ENCODE assay signal across 24 cellular contexts in the genomic region with DNA sequence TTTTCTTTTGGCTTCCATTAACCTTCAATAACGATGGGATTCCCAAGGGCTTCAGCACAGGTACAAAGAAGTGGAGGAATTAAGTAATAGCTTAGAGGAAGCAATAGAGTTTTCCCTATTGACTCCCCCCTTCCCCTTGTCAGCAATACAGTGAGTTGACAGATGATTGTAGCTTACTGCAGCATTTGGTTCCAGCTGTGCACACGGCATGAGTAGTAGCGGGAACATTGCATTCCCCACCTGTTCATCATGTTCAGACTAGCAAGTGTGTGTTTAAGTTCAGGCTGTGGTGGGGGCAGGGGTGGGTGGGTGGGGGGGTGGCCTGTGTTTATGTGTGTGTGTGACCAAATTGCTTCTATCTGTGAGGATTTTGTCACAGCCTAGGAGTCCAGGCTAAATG. TPM values are rescaled to one million over a fixed set of nuclear protein-coding genes. Genes with fewer than 3 reads are reported as not detected.
DNase-seq lines count a peak whose midpoint lies in the region; ATAC-seq, FAIRE-seq and TF ChIP-seq lines count a peak whose summit lies in the region.
"Had no signal": no experiment of that assay in that cellular context is flagged by ENCODE, and none has a peak within 500 bp of the region (broad histone marks: within the 10 kb centered on the region; RNA-seq: fewer than 3 reads in every experiment).

No MANE protein-coding gene starts in this region.

- intact Hi-C loops in right lobe of liver (cut with DNase I) = no loop called here

- H3K27ac ChIP-seq in right lobe of liver = no peak overlapping the region
- no peak overlapping the region for H3K27ac ChIP-seq in suprapubic skin
- H3K27ac ChIP-seq: SK-N-MC had no signal

- TF ChIP-seq CTCF in bronchial epithelial cell (IDR thresholded peaks at IDR 0.05; ENCODE audit: insufficient read depth, low read length, severe bottlenecking) (no peak), right lobe of liver (IDR thresholded peaks at IDR 0.05) (no peak), suprapubic skin (IDR thresholded peaks at IDR 0.05) (no peak)

- TF ChIP-seq EP300 in suprapubic skin (IDR thresholded peaks at IDR 0.05) = no peak

- H3K4me3 ChIP-seq in bronchial epithelial cell (ENCODE audit: low read depth, low read length) (no peak overlapping the region), right lobe of liver (no peak overlapping the region), suprapubic skin (no peak overlapping the region)
- H3K4me3 ChIP-seq: MG63, SK-N-MC had no signal

- no peak for FAIRE-seq in bronchial epithelial cell (lab: Jason Lieb, UNC)
- FAIRE-seq: D721Med, H54, HTR-8/SVneo had no signal

- TF ChIP-seq POLR2A in right lobe of liver (IDR thresholded peaks at IDR 0.05) = no peak
- no peak for TF ChIP-seq POLR2A in suprapubic skin (IDR thresholded peaks at IDR 0.05)

- ATAC-seq in right lobe of liver = no peak

- DNase-seq in NCI-H82 (lab: John Stamatoyannopoulos, UW) (peak; percentile 6), NCI-H82 treated with DMSO at 0.1 percent for 48 hours (lab: John Stamatoyannopoulos, UW; ENCODE audit: unreplicated experiment) (no peak), LHCN-M2 (ENCODE audit: low read depth) (peak; percentile 30), bronchial epithelial cell (ENCODE audit: low read depth) (peak; percentile 13), right lobe of liver (no peak), LoVo (ENCODE audit: low spot score) (no peak), suprapubic skin (ENCODE audit: low spot score in 2 of 2) (no peak)
- DNase-seq: C1 segment of cervical spinal cord; CD8-positive, alpha-beta memory T cell; DND-41; IMR-90; MG63; NCI-H1092 treated with DMSO at 0.1 percent for 48 hours; NCI-H2029 treated with DMSO at 0.1 percent for 48 hours; NCI-H2227 treated with DMSO at 0.1 percent for 48 hours; NCI-H524 treated with DMSO at 0.1 percent for 48 hours; OCI-M1; Right ventricle myocardium superior had no signal

- H3K36me3 ChIP-seq in bronchial epithelial cell (ENCODE audit: control insufficient read depth, insufficient read depth, low read length) (no peaks in the 10 kb centered on the region), right lobe of liver (no peaks in the 10 kb centered on the region), suprapubic skin (no peaks in the 10 kb centered on the region)
- H3K36me3 ChIP-seq: MG63 had no signal

- no peaks in the 10 kb centered on the region for H3K9me3 ChIP-seq in right lobe of liver
- H3K9me3 ChIP-seq in suprapubic skin = no peaks in the 10 kb centered on the region
- H3K9me3 ChIP-seq: MG63 had no signal

- H3K4me1 ChIP-seq in right lobe of liver (peaks cover 0 to 16% (median 3%) of the 10 kb centered on the region in 4 donors), suprapubic skin (peaks cover 17% of the 10 kb centered on the region)

- H3K27me3 ChIP-seq in bronchial epithelial cell (ENCODE audit: control insufficient read depth, insufficient read depth, low read length) (peaks cover 21% of the 10 kb centered on the region), right lobe of liver (peaks cover 0 to 4% of the 10 kb centered on the region in 2 donors), suprapubic skin (peaks cover 57% of the 10 kb centered on the region)

- 80% methylated on average over 1 of the region's 3 CpGs for WGBS in right lobe of liver (ENCODE audit: insufficient coverage, low coverage, low lambda C conversion rate, missing lambda C conversion rate)
- WGBS in suprapubic skin = 32% methylated on average over 3 of the region's 3 CpGs

RNA-seq across cellular contexts. Expression of gene ADRA2A, which starts 4.6 kb away (rescaled TPM):
- total RNA-seq in LHCN-M2 (2014; rRNA removed) (0.13 and 0.34 TPM in 2 replicates), bronchial epithelial cell (not detected in 2 replicates), right lobe of liver (under 1 TPM; 0.22 to 0.99 (median 0.51) TPM), suprapubic skin (1 to 10 TPM; 2.3 to 5.6 (median 4.5) TPM)
- polyA plus RNA-seq in LHCN-M2 (2012) = 1.7 TPM
- total RNA-seq: CD8-positive, alpha-beta memory T cell; G401; IMR-90; T-helper 2 cell treated with Interferon-gamma antibody and Interleukin-4, amounts not matched to agents 100 ng/mL and 5 ng/mL, for 36 hours had no signal
- polyA plus RNA-seq: CD8-positive, alpha-beta memory T cell; IMR-90 had no signal

Comparison
In these comparisons a context has a peak if more than half of its experiments do, and no peak if none do; other contexts are left out.
1. DNase-seq: peak in NCI-H82 (single experiment), LHCN-M2 (single experiment) and bronchial epithelial cell (single experiment); none in NCI-H82 treated with DMSO at 0.1 percent for 48 hours (single experiment), right lobe of liver (0 of 3), LoVo (single experiment) and suprapubic skin (0 of 2).